Comparison of ENCODE assay signal across 2 cellular contexts in the genomic region with DNA sequence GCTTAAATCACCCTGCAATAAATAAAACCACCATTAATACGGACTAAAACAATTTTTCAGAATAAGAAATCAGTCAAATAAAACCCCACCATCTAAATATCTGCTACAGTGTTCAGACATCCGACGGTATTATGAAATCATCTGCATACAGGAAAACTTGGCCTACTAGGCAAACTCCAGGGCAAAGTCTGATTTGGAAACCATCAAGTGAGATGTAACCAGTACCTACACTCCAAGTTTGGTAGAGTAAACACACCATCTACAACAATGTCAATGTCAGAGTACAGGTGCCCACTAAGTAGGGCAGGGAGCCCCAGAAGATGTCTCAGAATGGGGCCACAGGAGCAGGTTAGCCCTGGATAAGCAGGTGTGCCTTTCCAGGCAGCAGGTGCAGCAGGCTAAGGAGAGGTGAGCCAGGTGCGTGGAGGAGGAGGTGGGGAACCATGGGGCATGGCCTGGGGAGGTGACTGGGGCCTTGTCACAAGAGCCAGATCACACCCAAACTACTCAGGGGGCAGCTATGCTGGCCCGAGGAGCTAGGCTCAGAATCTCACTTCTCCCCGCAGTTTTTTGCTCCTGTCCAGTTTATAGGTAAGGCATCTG.
TF ChIP-seq lines count a peak whose summit lies in the region.

No MANE protein-coding gene starts in this region.

TF ChIP-seq in SK-N-SH, 30 proteins besides CTCF, POLR2A, EP300 and RAD21:
- no peak for TF ChIP-seq MEF2A (IDR thresholded peaks at IDR 0.05; ENCODE audit: borderline replicate concordance, low read depth)

TF ChIP-seq in GM23338, 12 proteins besides CTCF, POLR2A, EP300 and RAD21 (continued from another document):
- TF ChIP-seq CREB1 (CRISPR knock-in tag; IDR thresholded peaks at IDR 0.05; ENCODE audit: low read depth) = no peak
- TF ChIP-seq, protein P1, sequence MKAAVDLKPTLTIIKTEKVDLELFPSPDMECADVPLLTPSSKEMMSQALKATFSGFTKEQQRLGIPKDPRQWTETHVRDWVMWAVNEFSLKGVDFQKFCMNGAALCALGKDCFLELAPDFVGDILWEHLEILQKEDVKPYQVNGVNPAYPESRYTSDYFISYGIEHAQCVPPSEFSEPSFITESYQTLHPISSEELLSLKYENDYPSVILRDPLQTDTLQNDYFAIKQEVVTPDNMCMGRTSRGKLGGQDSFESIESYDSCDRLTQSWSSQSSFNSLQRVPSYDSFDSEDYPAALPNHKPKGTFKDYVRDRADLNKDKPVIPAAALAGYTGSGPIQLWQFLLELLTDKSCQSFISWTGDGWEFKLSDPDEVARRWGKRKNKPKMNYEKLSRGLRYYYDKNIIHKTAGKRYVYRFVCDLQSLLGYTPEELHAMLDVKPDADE (IDR thresholded peaks at IDR 0.05) = no peak
- TF ChIP-seq EZH2 (IDR thresholded peaks at IDR 0.05; ENCODE audit: low read depth, unreplicated experiment) = no peak
- no peak for TF ChIP-seq STAT1 (IDR thresholded peaks at IDR 0.05; ENCODE audit: unreplicated experiment)
- TF ChIP-seq NANOG (IDR thresholded peaks at IDR 0.05; ENCODE audit: borderline replicate concordance) = no peak
- no peak for TF ChIP-seq ZNF462 (CRISPR knock-in tag; IDR thresholded peaks at IDR 0.05)
TF ChIP-seq in GM23338: peak in this region for 0.
